ENCODE assay signal across 8 cellular contexts in the genomic region with DNA sequence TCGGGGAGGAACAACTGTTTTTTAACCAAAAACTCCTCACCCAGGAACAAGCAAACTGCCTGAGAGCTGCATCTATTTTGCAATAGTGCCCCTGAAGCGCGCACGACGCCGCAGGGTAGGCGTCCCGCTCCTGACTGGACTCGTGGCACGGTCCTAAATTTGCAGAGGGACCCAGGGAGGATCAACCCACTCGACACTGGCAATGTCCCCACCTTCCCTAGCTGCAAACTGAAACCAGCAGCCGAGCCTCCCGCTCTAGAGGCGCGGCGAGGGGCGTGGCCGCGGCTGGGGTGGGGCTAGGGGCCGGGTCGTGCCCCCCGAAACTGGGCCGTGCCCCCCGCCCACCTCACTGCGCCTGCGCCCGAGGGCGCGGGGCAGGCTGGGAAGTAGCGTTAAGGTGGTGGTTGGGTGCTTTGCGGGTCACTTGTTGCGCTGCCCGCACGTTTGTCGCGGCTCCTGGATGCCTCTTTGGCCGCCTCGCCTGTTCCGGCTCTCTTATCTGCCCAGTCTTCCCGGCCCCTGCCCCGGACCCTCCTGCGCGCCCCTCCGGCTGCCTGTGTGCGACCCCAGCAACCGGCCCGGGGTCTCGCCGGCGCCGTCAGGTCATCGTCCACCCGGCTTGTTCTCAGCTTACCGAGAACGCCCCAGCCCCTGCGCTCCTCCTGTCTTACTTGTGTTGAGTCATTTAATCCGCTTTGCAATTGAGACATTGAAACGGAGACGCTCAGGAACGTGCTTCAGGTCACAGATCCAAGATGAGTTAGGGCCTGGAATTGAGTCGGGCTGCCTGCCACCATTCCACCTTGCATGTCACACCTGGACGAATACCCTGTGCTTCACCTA. TPM values are rescaled to one million over a fixed set of nuclear protein-coding genes. Genes with fewer than 3 reads are reported as not detected.
A peak's percentile ranks its signal among the peaks of the same experiment; 100 is the strongest.
DNase-seq lines count a peak whose midpoint lies in the region; ATAC-seq and TF ChIP-seq lines count a peak whose summit lies in the region.

No MANE protein-coding gene starts in this region.

- H3K27me3 ChIP-seq in endodermal cell (ENCODE audit: control insufficient read depth, insufficient read depth, low read length, poor library complexity, severe bottlenecking) = no peaks in the 10 kb centered on the region

- H3K27ac ChIP-seq in endodermal cell (ENCODE audit: low read depth, low read length) = peak overlapping the region; percentile 78

- H3K4me3 Mint-ChIP-seq in endodermal cell (peak overlapping the region; percentile 85), mesothelial cell of epicardium (peak overlapping the region; percentile 86)

- H3K9me3 ChIP-seq in endodermal cell (ENCODE audit: control insufficient read depth, low read length) = no peaks in the 10 kb centered on the region

- H3K9me3 Mint-ChIP-seq in endodermal cell (peaks cover 5% of the 10 kb centered on the region), mesothelial cell of epicardium (no peaks in the 10 kb centered on the region)

- H3K4me1 Mint-ChIP-seq in endodermal cell (peaks cover 4% of the 10 kb centered on the region), mesothelial cell of epicardium (peaks cover 4% of the 10 kb centered on the region)

- H3K36me3 Mint-ChIP-seq in endodermal cell (ENCODE audit: low read depth) (no peaks in the 10 kb centered on the region), mesothelial cell of epicardium (no peaks in the 10 kb centered on the region)

- no peaks in the 10 kb centered on the region for H3K27me3 Mint-ChIP-seq in endodermal cell (ENCODE audit: insufficient read depth)
- H3K27me3 Mint-ChIP-seq in mesothelial cell of epicardium (ENCODE audit: low read depth) = no peaks in the 10 kb centered on the region

- peak; percentile 39 for DNase-seq in COR-L47 (lab: John Stamatoyannopoulos, UW)
- DNase-seq in HPDE6-E6E7 (ENCODE audit: extremely low spot score) = peak; percentile 69
- peak; percentile 73 for DNase-seq in NOMO-1 treated with dmso at 0.1 percent for 144 hours (lab: John Stamatoyannopoulos, UW; ENCODE audit: unreplicated experiment)
- DNase-seq in activated CD8-positive, alpha-beta memory T cell treated with anti-CD3 and anti-CD28 coated beads, Interleukin-2, amount 50 U/mL, for 24 hours (ENCODE audit: extremely low read depth) = peak; percentile 76
- peak; percentile 95 for DNase-seq in endodermal cell
- peak; percentile 45 to 69 for DNase-seq in mesothelial cell of epicardium (ENCODE audit: low spot score in 2 of 2, unreplicated experiment in 2 of 2)
- peak; percentile 75 to 86 for DNase-seq in stimulated activated CD8-positive, alpha-beta memory T cell treated with anti-CD3 and anti-CD28 coated beads, Interleukin-15, amount 100 ng/mL, for 4 hours (ENCODE audit: low read depth in 2 of 2)

- H3K27ac Mint-ChIP-seq in endodermal cell (peak overlapping the region; percentile 98), mesothelial cell of epicardium (peak overlapping the region; percentile 94)

- H3K9ac ChIP-seq in endodermal cell (ENCODE audit: extremely low read depth, low read length, poor library complexity, severe bottlenecking) = peak overlapping the region; percentile 73

- H3K36me3 ChIP-seq in endodermal cell (ENCODE audit: control insufficient read depth, insufficient read depth, low read length) = no peaks in the 10 kb centered on the region

- peak overlapping the region; percentile 84 for H3K4me3 ChIP-seq in endodermal cell (ENCODE audit: low read length)

- 2 to 4% methylated on average over 26 to 62 of the region's 62 CpGs for WGBS in endodermal cell (ENCODE audit: insufficient coverage in 1 of 2, insufficient read length in 1 of 2), 2 experiments

- no peak for TF ChIP-seq CTCF in endodermal cell (conservative IDR thresholded peaks at IDR 0.05)
- TF ChIP-seq CTCF in mesothelial cell of epicardium (IDR thresholded peaks at IDR 0.05; ENCODE audit: unreplicated experiment) = no peak

- H3K4me1 ChIP-seq in endodermal cell (ENCODE audit: control insufficient read depth, insufficient read depth, low read length) = no peaks in the 10 kb centered on the region

- peak; percentile 92 for ATAC-seq in GM19468 (IDR thresholded peaks at IDR 0.05; ENCODE audit: extremely low read depth, unreplicated experiment)

RNA-seq across cellular contexts. Expression of gene LSM14A, which starts 37.9 kb away (rescaled TPM):
- total RNA-seq in endodermal cell = 100 to 1,000 TPM; 188 to 192 TPM
- 158 TPM for polyA plus RNA-seq in endodermal cell (2013, experiment 1 of 2)
- 144 TPM for polyA plus RNA-seq in endodermal cell (2013, experiment 2 of 2)
- 153 to 164 TPM (median 155 TPM) in 3 replicates for total RNA-seq in mesothelial cell of epicardium

Comparison
In these comparisons a context has a peak if more than half of its experiments do, and no peak if none do; other contexts are left out.
1. Peak in every context shown above with its lines: DNase-seq, ATAC-seq, H3K4me3 ChIP-seq and H3K27ac ChIP-seq.
2. DNase-seq: peak in every context shown above with its lines; median percentile 95 in endodermal cell; 80 in stimulated activated CD8-positive, alpha-beta memory T cell treated with anti-CD3 and anti-CD28 coated beads, Interleukin-15, amount 100 ng/mL, for 4 hours; 76 in activated CD8-positive, alpha-beta memory T cell treated with anti-CD3 and anti-CD28 coated beads, Interleukin-2, amount 50 U/mL, for 24 hours; 73 in NOMO-1 treated with dmso at 0.1 percent for 144 hours; 69 in HPDE6-E6E7; 57 in mesothelial cell of epicardium; 39 in COR-L47.